Comparison of ENCODE assay signal across 15 cellular contexts in genomic region chr1:8518490-8518801, GRCh38.
DNase-seq lines count a peak whose midpoint lies in the region; ATAC-seq and TF ChIP-seq lines count a peak whose summit lies in the region.
"Had no signal": no experiment of that assay in that cellular context is flagged by ENCODE, and none has a peak within 500 bp of the region (broad histone marks: within the 10 kb centered on the region; RNA-seq: fewer than 3 reads in every experiment).

No MANE protein-coding gene starts in this region.

- no peak for DNase-seq in heart right ventricle
- no peak for DNase-seq in cardiac septum (ENCODE audit: low spot score)
- DNase-seq in chondrocyte (ENCODE audit: low spot score), result no peak
- no peak for DNase-seq in neural crest cell (ENCODE audit: low read depth, low spot score)
- no peak for DNase-seq in vagina (ENCODE audit: extremely low spot score in 2 of 2)
- DNase-seq in spleen, result no peak
- DNase-seq in T-helper 2 cell treated with Interferon-gamma antibody and Interleukin-4, amounts not matched to agents 5 μg/mL and 100 μg/mL, for 36 hours (ENCODE audit: low spot score), result no peak
- no peak for DNase-seq in NCI-H146 (lab: John Stamatoyannopoulos, UW)
- DNase-seq: DMS 273 treated with DMSO at 0.1 percent for 48 hours; effector memory CD8-positive, alpha-beta T cell; foreskin melanocyte; NCI-H1417 treated with DMSO at 0.1 percent for 48 hours; NCI-H510A treated with DMSO at 0.1 percent for 48 hours; stimulated activated naive CD4-positive, alpha-beta T cell treated with Interleukin-2 at 50 U/mL for 16 hours had no signal

- ATAC-seq in heart right ventricle, result no peak
- ATAC-seq: effector memory CD8-positive, alpha-beta T cell had no signal

- no peak for TF ChIP-seq POLR2A in vagina (IDR thresholded peaks at IDR 0.05)
- TF ChIP-seq POLR2A in spleen (IDR thresholded peaks at IDR 0.05), result no peak

- peak overlapping the region; percentile 90 for H3K27ac Mint-ChIP-seq in chondrocyte (ENCODE audit: unreplicated experiment)
- H3K27ac Mint-ChIP-seq in neural crest cell (ENCODE audit: unreplicated experiment), result peak overlapping the region; percentile 51
- H3K27ac Mint-ChIP-seq in T-helper 2 cell treated with Interferon-gamma antibody and Interleukin-4, amounts not matched to agents 5 μg/mL and 100 μg/mL, for 36 hours, result no peak overlapping the region

- H3K27me3 Mint-ChIP-seq in chondrocyte (ENCODE audit: low read depth) (no peaks in the 10 kb centered on the region), neural crest cell (ENCODE audit: low read depth) (no peaks in the 10 kb centered on the region)
- no peaks in the 10 kb centered on the region for H3K27me3 Mint-ChIP-seq in T-helper 2 cell treated with Interferon-gamma antibody and Interleukin-4, amounts not matched to agents 5 μg/mL and 100 μg/mL, for 36 hours (ENCODE audit: low read depth)
- H3K27me3 Mint-ChIP-seq: effector memory CD8-positive, alpha-beta T cell had no signal

- H3K9me3 ChIP-seq in heart right ventricle (no peaks in the 10 kb centered on the region), vagina (no peaks in the 10 kb centered on the region), spleen (no peaks in the 10 kb centered on the region)

- peaks cover 0 to 14% (median 0%) of the 10 kb centered on the region in 9 donors for H3K36me3 ChIP-seq in heart right ventricle
- H3K36me3 ChIP-seq in vagina, result no peaks in the 10 kb centered on the region
- H3K36me3 ChIP-seq in spleen, result peaks cover 0 to 12% (median 0%) of the 10 kb centered on the region in 6 donors

- H3K27me3 ChIP-seq in heart right ventricle, result no peaks in the 10 kb centered on the region
- no peaks in the 10 kb centered on the region for H3K27me3 ChIP-seq in vagina
- no peaks in the 10 kb centered on the region for H3K27me3 ChIP-seq in spleen (replicated peaks in 1 of 7)

- WGBS in heart right ventricle, 2 donors, result 75 to 78% methylated on average over 3 of the region's 3 CpGs
- 66 to 90% (median 75%) methylated on average over 3 of the region's 3 CpGs for WGBS in spleen, 5 donors

- H3K9me3 Mint-ChIP-seq in chondrocyte (ENCODE audit: low read depth) (no peaks in the 10 kb centered on the region), neural crest cell (no peaks in the 10 kb centered on the region)
- no peaks in the 10 kb centered on the region for H3K9me3 Mint-ChIP-seq in T-helper 2 cell treated with Interferon-gamma antibody and Interleukin-4, amounts not matched to agents 5 μg/mL and 100 μg/mL, for 36 hours
- H3K9me3 Mint-ChIP-seq: activated T-helper 1 cell treated with anti-CD3 and anti-CD28 coated beads, Interleukin-12 subunit alpha, Interleukin-12 subunit beta, Interleukin-2, Interleukin-4 antibody, amounts not matched to agents 30 ng/mL and 10 ng/mL and 1 ng/mL, durations not matched to agents 14 hours and 24 hours and 36 hours; effector memory CD8-positive, alpha-beta T cell had no signal

- H3K4me3 Mint-ChIP-seq in chondrocyte (ENCODE audit: unreplicated experiment) (no peak overlapping the region), neural crest cell (no peak overlapping the region)
- H3K4me3 Mint-ChIP-seq in T-helper 2 cell treated with Interferon-gamma antibody and Interleukin-4, amounts not matched to agents 5 μg/mL and 100 μg/mL, for 36 hours, result no peak overlapping the region
- H3K4me3 Mint-ChIP-seq: activated T-helper 1 cell treated with anti-CD3 and anti-CD28 coated beads, Interleukin-12 subunit alpha, Interleukin-12 subunit beta, Interleukin-2, Interleukin-4 antibody, amounts not matched to agents 30 ng/mL and 10 ng/mL and 1 ng/mL, durations not matched to agents 14 hours and 24 hours and 36 hours; effector memory CD8-positive, alpha-beta T cell had no signal

- no peak overlapping the region for H3K4me3 ChIP-seq in heart right ventricle
- no peak overlapping the region for H3K4me3 ChIP-seq in vagina
- no peak overlapping the region for H3K4me3 ChIP-seq in spleen

- H3K36me3 Mint-ChIP-seq in chondrocyte (ENCODE audit: low read depth) (peaks cover 3% of the 10 kb centered on the region), neural crest cell (ENCODE audit: low read depth) (peaks cover 2% of the 10 kb centered on the region)
- H3K36me3 Mint-ChIP-seq in T-helper 2 cell treated with Interferon-gamma antibody and Interleukin-4, amounts not matched to agents 5 μg/mL and 100 μg/mL, for 36 hours (ENCODE audit: low read depth), result peaks cover 20% of the 10 kb centered on the region

- H3K4me1 Mint-ChIP-seq in chondrocyte (ENCODE audit: low read depth) (peaks cover 20% of the 10 kb centered on the region), neural crest cell (peaks cover 46% of the 10 kb centered on the region)
- peaks cover 53% of the 10 kb centered on the region for H3K4me1 Mint-ChIP-seq in T-helper 2 cell treated with Interferon-gamma antibody and Interleukin-4, amounts not matched to agents 5 μg/mL and 100 μg/mL, for 36 hours (ENCODE audit: low read depth)

- intact Hi-C loops in heart right ventricle (cut with DNase I), result loop anchor here in 1 of 10 donors (10.0 kb wide), 1 partner anchor 54 kb away; no protein-coding TSS in a partner anchor
- intact Hi-C loops in cardiac septum (cut with DNase I), result no loop called here
- intact Hi-C loops in vagina (cut with DNase I), result no loop called here
- intact Hi-C loops in spleen (cut with DNase I; ENCODE audit: low total_unique reads), result no loop called here

- H3K27ac ChIP-seq in heart right ventricle (peak overlapping the region in 6 of 10 donors; percentile 11 to 56 (median 28)), vagina (peak overlapping the region; percentile 2), spleen (peak overlapping the region in 4 of 8 donors; percentile 31 to 58 (median 50))

- H3K4me1 ChIP-seq in heart right ventricle, result peaks cover 0 to 52% (median 38%) of the 10 kb centered on the region in 9 donors
- H3K4me1 ChIP-seq in vagina, result peaks cover 54% of the 10 kb centered on the region
- H3K4me1 ChIP-seq in spleen, result peaks cover 10 to 92% (median 40%) of the 10 kb centered on the region in 6 donors

- no peak for TF ChIP-seq CTCF in heart right ventricle (IDR thresholded peaks at IDR 0.05)
- TF ChIP-seq CTCF in chondrocyte (IDR thresholded peaks at IDR 0.05), result no peak
- TF ChIP-seq CTCF in neural crest cell (conservative IDR thresholded peaks at IDR 0.05), result no peak
- no peak for TF ChIP-seq CTCF in vagina (IDR thresholded peaks at IDR 0.05)
- no peak for TF ChIP-seq CTCF in spleen (IDR thresholded peaks at IDR 0.05 in 8 of 11, conservative IDR thresholded peaks at IDR 0.05 in 3 of 11)
